ENCODE assay signal across 21 cellular contexts in the genomic region with DNA sequence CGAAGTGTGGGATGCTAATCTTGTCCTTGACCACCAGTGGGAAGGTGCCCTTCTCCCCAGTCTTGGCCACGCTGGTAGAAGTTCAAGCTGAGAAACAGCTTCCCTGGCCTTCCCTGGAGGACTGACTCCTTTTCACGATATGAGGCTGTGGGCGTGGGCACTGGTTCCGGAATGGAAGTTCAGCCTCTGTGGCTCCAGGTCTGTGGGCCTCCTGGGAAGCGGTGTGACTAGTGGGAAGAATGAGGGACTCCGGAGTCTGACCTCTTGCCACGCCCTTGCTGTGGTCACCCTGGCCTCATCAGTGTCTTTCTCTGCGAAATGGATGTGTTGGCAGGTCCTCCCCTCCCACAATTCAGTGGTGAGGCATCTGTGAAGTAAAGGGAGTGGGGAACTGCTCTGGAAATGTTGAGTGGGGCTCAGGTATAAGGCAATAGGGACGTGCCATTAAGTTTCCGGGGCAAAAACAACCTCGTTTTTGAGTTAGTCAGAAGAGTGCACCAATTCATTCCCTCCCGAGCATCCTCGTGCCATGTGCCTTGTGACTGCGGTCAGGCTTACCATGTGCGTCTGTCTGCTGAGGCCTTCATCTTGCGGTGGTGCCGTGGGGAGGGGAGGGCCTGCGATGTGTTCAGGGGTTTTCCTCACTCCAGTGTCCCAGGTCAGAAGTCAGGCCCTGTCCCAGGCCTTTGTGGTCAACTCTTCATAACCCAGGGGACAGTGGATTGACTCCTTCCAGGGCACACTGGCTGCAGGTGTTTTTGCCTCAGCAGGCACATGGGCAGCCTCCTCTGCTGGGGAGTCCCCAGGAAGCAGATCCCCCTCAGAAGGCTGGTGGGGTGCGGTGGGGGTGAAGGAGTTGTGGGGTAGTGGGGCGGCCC. TPM values are rescaled to one million over a fixed set of nuclear protein-coding genes. Genes with fewer than 3 reads are reported as not detected.
DNase-seq lines count a peak whose midpoint lies in the region; ATAC-seq, FAIRE-seq and TF ChIP-seq lines count a peak whose summit lies in the region.
"Had no signal": no experiment of that assay in that cellular context is flagged by ENCODE, and none has a peak within 500 bp of the region (broad histone marks: within the 10 kb centered on the region; RNA-seq: fewer than 3 reads in every experiment).

No MANE protein-coding gene starts in this region.

- DNase-seq in bronchial epithelial cell (ENCODE audit: low read depth) (no peak), osteoblast (ENCODE audit: insufficient read length, low spot score, missing footprints) (peak; percentile 41), D341Med (ENCODE audit: low spot score) (no peak), ACHN (no peak)
- no peak for DNase-seq in effector CD4-positive, alpha-beta T cell
- DNase-seq: AML-193; CD4-positive, alpha-beta T cell; DMS79 treated with DMSO at 0.1 percent for 48 hours; GM23248; Karpas-422; MM.1S; NCI-H1092 treated with DMSO at 0.1 percent for 48 hours; NCI-H2081 treated with DMSO at 0.1 percent for 48 hours; NCI-H510A; NCI-H774; PC-3 had no signal

- H3K4me2 ChIP-seq in BLaER1 treated with 17β-estradiol and CSF1 and Interleukin-3, amounts not matched to agents 10 nM and 100 nM = peak overlapping the region; percentile 55 to 99 (median 94)
- H3K4me2 ChIP-seq in osteoblast (ENCODE audit: insufficient read depth, low read length) = no peak overlapping the region

- peaks cover 0 to 11% (median 0%) of the 10 kb centered on the region in 11 experiments; a peak in 3 of 22 replicates for H3K36me3 ChIP-seq in BLaER1 treated with 17β-estradiol and CSF1 and Interleukin-3, amounts not matched to agents 10 nM and 100 nM
- no peaks in the 10 kb centered on the region for H3K36me3 ChIP-seq in KOPT-K1 (ENCODE audit: insufficient read depth, low read length)
- no peaks in the 10 kb centered on the region for H3K36me3 ChIP-seq in bronchial epithelial cell (ENCODE audit: control insufficient read depth, insufficient read depth, low read length)
- H3K36me3 ChIP-seq in osteoblast (ENCODE audit: insufficient read depth, low read length) = no peaks in the 10 kb centered on the region

- no peak overlapping the region for H2AFZ ChIP-seq in osteoblast (ENCODE audit: low read length)
- H2AFZ ChIP-seq: GM23248 had no signal

- H3K27ac ChIP-seq in BLaER1 treated with 17β-estradiol and CSF1 and Interleukin-3, amounts not matched to agents 10 nM and 100 nM = peak overlapping the region in 7 of 11 experiments; percentile 27 to 64 (median 57); a peak in 12 of 22 replicates
- H3K27ac ChIP-seq in KOPT-K1 (ENCODE audit: low read depth, low read length, poor library complexity, severe bottlenecking) (peak overlapping the region; percentile 4), osteoblast (ENCODE audit: low read depth, low read length) (no peak overlapping the region)
- H3K27ac ChIP-seq: GM23248 had no signal

- no peak for TF ChIP-seq CTCF in bronchial epithelial cell (IDR thresholded peaks at IDR 0.05; ENCODE audit: insufficient read depth, low read length, severe bottlenecking)
- TF ChIP-seq CTCF in osteoblast (IDR thresholded peaks at IDR 0.05; ENCODE audit: extremely low read depth, low read depth, low read length) = no peak

- no peaks in the 10 kb centered on the region for H3K79me2 ChIP-seq in osteoblast (ENCODE audit: insufficient read depth, low read length)

- no peak for ATAC-seq in HG03039 (IDR thresholded peaks at IDR 0.05; ENCODE audit: unreplicated experiment)
- ATAC-seq: PC-3 had no signal

- H3K9ac ChIP-seq in BLaER1 treated with 17β-estradiol and CSF1 and Interleukin-3, amounts not matched to agents 10 nM and 100 nM = peak overlapping the region in 4 of 11 experiments; percentile 21 to 44 (median 36); a peak in 4 of 22 replicates
- H3K9ac ChIP-seq: GM23248 had no signal

- no peaks in the 10 kb centered on the region for H3K9me3 ChIP-seq in BLaER1 treated with 17β-estradiol and CSF1 and Interleukin-3, amounts not matched to agents 10 nM and 100 nM (replicated peaks in 1 of 11)
- no peaks in the 10 kb centered on the region for H3K9me3 ChIP-seq in KOPT-K1 (ENCODE audit: insufficient read depth, low read length, poor library complexity, severe bottlenecking)
- H3K9me3 ChIP-seq in osteoblast (ENCODE audit: low read depth, low read length) = no peaks in the 10 kb centered on the region

- peaks cover 37 to 90% (median 61%) of the 10 kb centered on the region in 10 experiments for H3K4me1 ChIP-seq in BLaER1 treated with 17β-estradiol and CSF1 and Interleukin-3, amounts not matched to agents 10 nM and 100 nM
- H3K4me1 ChIP-seq in osteoblast (ENCODE audit: insufficient read depth, low read length) = no peaks in the 10 kb centered on the region

- in situ Hi-C loops in ACHN (cut with HindIII; ENCODE audit: low pct_ligation_motif_present, low pct_unique_long_range_greater_than_20kb, low sequenced_read_pairs) = no loop called here

- peak; percentile 55 for FAIRE-seq in bronchial epithelial cell (lab: Jason Lieb, UNC)
- FAIRE-seq: GM12891, GM18507 had no signal

- H3K4me3 ChIP-seq in BLaER1 treated with 17β-estradiol and CSF1 and Interleukin-3, amounts not matched to agents 10 nM and 100 nM = no peak overlapping the region
- no peak overlapping the region for H3K4me3 ChIP-seq in bronchial epithelial cell (ENCODE audit: low read depth, low read length)
- no peak overlapping the region for H3K4me3 ChIP-seq in osteoblast (ENCODE audit: insufficient read depth, low read length)
- H3K4me3 ChIP-seq: GM23248 had no signal

- 0 out of 22 replicates have a peak, but pooled peaks cover 0 to 5% (median 0%) of the 10 kb centered on the region in 11 experiments for H4K20me1 ChIP-seq in BLaER1 treated with 17β-estradiol and CSF1 and Interleukin-3, amounts not matched to agents 10 nM and 100 nM
- no peaks in the 10 kb centered on the region for H4K20me1 ChIP-seq in osteoblast (ENCODE audit: insufficient read depth, low read length)

- H3K27me3 ChIP-seq in BLaER1 treated with 17β-estradiol and CSF1 and Interleukin-3, amounts not matched to agents 10 nM and 100 nM = no peaks in the 10 kb centered on the region
- H3K27me3 ChIP-seq in bronchial epithelial cell (ENCODE audit: control insufficient read depth, insufficient read depth, low read length) (peaks cover 22% of the 10 kb centered on the region), osteoblast (ENCODE audit: insufficient read depth, low read length) (peaks cover 58% of the 10 kb centered on the region)

RNA-seq across cellular contexts. Expression of gene SEC13, which starts 11.8 kb away (rescaled TPM):
- total RNA-seq in bronchial epithelial cell (177 and 188 TPM in 2 replicates), osteoblast (201 and 204 TPM in 2 replicates)

RNA-seq across cellular contexts. Expression of gene GHRL, which starts 40.0 kb away (rescaled TPM):
- total RNA-seq in bronchial epithelial cell (0.13 TPM in 1 of 2 replicates, not detected in the other), osteoblast (under 0.01 TPM in 1 of 2 replicates, not detected in the other)
- total RNA-seq: GM23248, PC-3 had no signal
